Comparison of ENCODE assay signal across 13 cellular contexts in genomic region chr16:67017451-67017750, GRCh38. TPM values are rescaled to one million over a fixed set of nuclear protein-coding genes. Genes with fewer than 3 reads are reported as not detected.
"Had no signal": no experiment of that assay in that cellular context is flagged by ENCODE, and none has a peak within 500 bp of the region (broad histone marks: within the 10 kb centered on the region; RNA-seq: fewer than 3 reads in every experiment).

No MANE protein-coding gene starts in this region.

- H3K36me3 ChIP-seq: colonic mucosa, left ventricle myocardium inferior, thyroid gland, vagina, WERI-Rb-1 had no signal

- H3K4me1 ChIP-seq: foreskin keratinocyte had no signal

- H3K36me3 Mint-ChIP-seq: activated naive CD8-positive, alpha-beta T cell treated with anti-CD3 and anti-CD28 coated beads for 36 hours; memory B cell; natural killer cell had no signal

- H3K4me3 Mint-ChIP-seq: activated naive CD8-positive, alpha-beta T cell treated with anti-CD3 and anti-CD28 coated beads for 36 hours; memory B cell; natural killer cell had no signal

- H3K27ac ChIP-seq: body of pancreas, colonic mucosa, foreskin keratinocyte, left ventricle myocardium inferior, thyroid gland, vagina, WERI-Rb-1 had no signal

- H3K27me3 ChIP-seq: thyroid gland, vagina had no signal

- H3K9me3 ChIP-seq: body of pancreas, colonic mucosa, left ventricle myocardium inferior, thyroid gland, vagina had no signal

- H3K27ac Mint-ChIP-seq: activated naive CD8-positive, alpha-beta T cell treated with anti-CD3 and anti-CD28 coated beads for 36 hours; memory B cell; natural killer cell had no signal

- H3K27me3 Mint-ChIP-seq: activated naive CD8-positive, alpha-beta T cell treated with anti-CD3 and anti-CD28 coated beads for 36 hours had no signal

- H3K9me3 Mint-ChIP-seq: activated naive CD8-positive, alpha-beta T cell treated with anti-CD3 and anti-CD28 coated beads for 36 hours; memory B cell; natural killer cell had no signal

- DNase-seq: activated gamma-delta T cell, left ventricle myocardium inferior had no signal

- H3K4me3 ChIP-seq: body of pancreas, colonic mucosa, left ventricle myocardium inferior, thyroid gland, vagina had no signal

RNA-seq across cellular contexts. Expression of gene CES3, which starts 56.3 kb away (rescaled TPM):
- total RNA-seq: kidney epithelial cell, pulmonary artery endothelial cell had no signal
